9 cellular contexts compared by ENCODE assay signal in the genomic region with DNA sequence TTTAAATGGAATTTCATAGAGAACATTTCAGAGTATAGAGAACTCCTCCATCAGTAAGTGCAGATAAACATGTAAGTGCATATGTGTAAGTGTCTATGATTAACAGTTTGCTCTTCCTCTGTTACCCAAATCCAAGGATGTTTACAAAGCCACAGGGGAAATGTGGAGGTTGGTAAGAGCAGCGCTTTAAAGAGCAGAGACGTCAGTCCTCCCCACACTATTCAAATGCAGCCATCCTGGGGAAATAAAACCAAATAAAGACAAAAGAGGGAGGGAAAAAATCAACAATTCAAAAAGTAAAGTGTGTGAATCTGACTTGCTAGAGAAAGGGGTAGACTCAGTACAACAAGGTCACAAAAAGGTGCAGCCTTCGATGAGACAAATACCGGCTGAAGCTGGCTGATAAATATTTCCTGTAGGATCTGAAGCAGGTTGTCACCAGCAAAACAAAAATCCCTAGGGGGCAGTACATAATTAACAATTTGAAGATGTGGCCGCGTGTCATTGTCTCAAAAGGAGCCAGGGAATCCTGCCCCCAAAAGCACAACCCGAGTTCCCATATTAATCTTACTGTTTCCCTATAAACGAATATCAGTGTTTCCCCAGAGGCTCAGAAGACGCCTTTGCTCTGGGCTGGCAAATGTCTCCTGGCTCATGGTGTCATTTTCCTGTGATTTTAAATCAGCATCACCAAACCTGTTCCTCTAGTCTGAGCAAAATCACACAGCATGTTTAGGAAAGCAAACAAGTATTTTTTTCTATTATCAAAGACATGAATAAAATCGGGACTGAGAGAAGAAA.
DNase-seq lines count a peak whose midpoint lies in the region; ATAC-seq and TF ChIP-seq lines count a peak whose summit lies in the region.
"Had no signal": no experiment of that assay in that cellular context is flagged by ENCODE, and none has a peak within 500 bp of the region (broad histone marks: within the 10 kb centered on the region; RNA-seq: fewer than 3 reads in every experiment).

No MANE protein-coding gene starts in this region.

- H3K4me1 ChIP-seq in thyroid gland (peaks cover 11 to 14% of the 10 kb centered on the region in 2 donors), aorta (ENCODE audit: control insufficient read depth in 1 of 2, insufficient read depth in 2 of 2, low read length in 2 of 2) (no peaks in the 10 kb centered on the region)

- H3K4me3 ChIP-seq in thyroid gland (replicated peaks in 1 of 3), result no peak overlapping the region
- H3K4me3 ChIP-seq in aorta (ENCODE audit: low read length in 2 of 2), result no peak overlapping the region

- TF ChIP-seq POLR2A in thyroid gland (IDR thresholded peaks at IDR 0.05), result no peak

- no peak for ATAC-seq in aorta (ENCODE audit: low FRiP score)
- no peak for ATAC-seq in GM18873 (IDR thresholded peaks at IDR 0.05; ENCODE audit: low FRiP score, unreplicated experiment)

- H3K36me3 ChIP-seq in thyroid gland (no peaks in the 10 kb centered on the region), aorta (ENCODE audit: control insufficient read depth in 1 of 2, insufficient read depth in 2 of 2, low read length in 1 of 2) (no peaks in the 10 kb centered on the region)

- intact Hi-C loops in thyroid gland (cut with DNase I), result no loop called here
- intact Hi-C loops in aorta (cut with DNase I), result loop anchor here in 1 of 2 donors (5.0 kb wide), 1 partner anchor 771 kb away; no protein-coding TSS in a partner anchor

- 16 to 18% methylated on average over 10 of the region's 10 CpGs for WGBS in thyroid gland, 2 donors
- WGBS in aorta, 2 donors, result 15 to 16% methylated on average over 10 of the region's 10 CpGs

- H3K27ac ChIP-seq in thyroid gland, result peak overlapping the region in 2 of 3 donors; percentile 51 to 62
- no peak overlapping the region for H3K27ac ChIP-seq in aorta (ENCODE audit: low read depth in 1 of 2, low read length in 2 of 2)
- H3K27ac ChIP-seq: HL-60 had no signal

- in situ Hi-C loops in Caki2 (cut with HindIII; ENCODE audit: low pct_unique_long_range_greater_than_20kb, low sequenced_read_pairs), result no loop called here

- H3K27me3 ChIP-seq in thyroid gland (no peaks in the 10 kb centered on the region), aorta (ENCODE audit: control insufficient read depth in 1 of 2, insufficient read depth in 2 of 2, low read length in 1 of 2) (no peaks in the 10 kb centered on the region)

- H3K9me3 ChIP-seq in thyroid gland, result no peaks in the 10 kb centered on the region
- peaks cover 2% of the 10 kb centered on the region for H3K9me3 ChIP-seq in aorta (ENCODE audit: control insufficient read depth, low read length)

- DNase-seq in Caki2 (ENCODE audit: low read depth) (peak; percentile 50), RPMI7951 (ENCODE audit: low read depth) (peak; percentile 67), glomerular visceral epithelial cell (ENCODE audit: extremely low spot score) (peak; percentile 48), thyroid gland (peak; percentile 16 to 31), aorta (no peak)
- no peak for DNase-seq in activated CD8-positive, alpha-beta memory T cell treated with anti-CD3 and anti-CD28 coated beads for 24 hours

- TF ChIP-seq RAD21 in Ishikawa (IDR thresholded peaks at IDR 0.05; ENCODE audit: low read depth), result peak; percentile 53

- peak in 4 of 6 experiments; percentile 20 to 55 (median 39) for TF ChIP-seq CTCF in thyroid gland (IDR thresholded peaks at IDR 0.05)

- no peak for TF ChIP-seq EP300 in Ishikawa (IDR thresholded peaks at IDR 0.05; ENCODE audit: borderline replicate concordance)

TF ChIP-seq in Ishikawa, 13 proteins besides CTCF, POLR2A, EP300 and RAD21:
- TF ChIP-seq REST (IDR thresholded peaks at IDR 0.05; ENCODE audit: low read depth), result no peak
- no peak for TF ChIP-seq TEAD4 (IDR thresholded peaks at IDR 0.05)
- TF ChIP-seq CEBPB (IDR thresholded peaks at IDR 0.05), result no peak
- no peak for TF ChIP-seq NFIC (IDR thresholded peaks at IDR 0.05)
- TF ChIP-seq, protein P1, sequence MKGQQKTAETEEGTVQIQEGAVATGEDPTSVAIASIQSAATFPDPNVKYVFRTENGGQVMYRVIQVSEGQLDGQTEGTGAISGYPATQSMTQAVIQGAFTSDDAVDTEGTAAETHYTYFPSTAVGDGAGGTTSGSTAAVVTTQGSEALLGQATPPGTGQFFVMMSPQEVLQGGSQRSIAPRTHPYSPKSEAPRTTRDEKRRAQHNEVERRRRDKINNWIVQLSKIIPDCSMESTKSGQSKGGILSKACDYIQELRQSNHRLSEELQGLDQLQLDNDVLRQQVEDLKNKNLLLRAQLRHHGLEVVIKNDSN (IDR thresholded peaks at IDR 0.05), result no peak
- TF ChIP-seq, protein P2, sequence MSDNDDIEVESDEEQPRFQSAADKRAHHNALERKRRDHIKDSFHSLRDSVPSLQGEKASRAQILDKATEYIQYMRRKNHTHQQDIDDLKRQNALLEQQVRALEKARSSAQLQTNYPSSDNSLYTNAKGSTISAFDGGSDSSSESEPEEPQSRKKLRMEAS (IDR thresholded peaks at IDR 0.05), result no peak
- TF ChIP-seq TAF1 (IDR thresholded peaks at IDR 0.05; ENCODE audit: low read depth), result no peak
- no peak for TF ChIP-seq CREB1 (IDR thresholded peaks at IDR 0.05; ENCODE audit: low read depth)
- TF ChIP-seq EGR1 (IDR thresholded peaks at IDR 0.05), result no peak
- no peak for TF ChIP-seq YY1 (IDR thresholded peaks at IDR 0.05; ENCODE audit: low read depth)
- no peak for TF ChIP-seq FOXM1 (IDR thresholded peaks at IDR 0.05; ENCODE audit: borderline replicate concordance, low read depth)
- no peak for TF ChIP-seq TCF12 (IDR thresholded peaks at IDR 0.05; ENCODE audit: low read depth)
- TF ChIP-seq ZBTB7A (IDR thresholded peaks at IDR 0.05; ENCODE audit: low read depth), result no peak

Comparison
In these comparisons a context has a peak if more than half of its experiments do, and no peak if none do; other contexts are left out.
1. DNase-seq: peak in Caki2 (single experiment), RPMI7951 (single experiment), glomerular visceral epithelial cell (single experiment) and thyroid gland (2 of 2); none in aorta (0 of 2) and activated CD8-positive, alpha-beta memory T cell treated with anti-CD3 and anti-CD28 coated beads for 24 hours (single experiment).
2. H3K27ac ChIP-seq: peak in thyroid gland (2 of 3); none in aorta (0 of 2).